ENCODE assay signal across 9 cellular contexts in genomic region chr5:78527054-78527884, GRCh38.
DNase-seq lines count a peak whose midpoint lies in the region; ATAC-seq, FAIRE-seq and TF ChIP-seq lines count a peak whose summit lies in the region.
"Had no signal": no experiment of that assay in that cellular context is flagged by ENCODE, and none has a peak within 500 bp of the region (broad histone marks: within the 10 kb centered on the region; RNA-seq: fewer than 3 reads in every experiment).

No MANE protein-coding gene starts in this region.

- H3K4me1 ChIP-seq in keratinocyte (ENCODE audit: control insufficient read depth, extremely low read depth, insufficient read depth, low read length) = peaks cover 51% of the 10 kb centered on the region

- H3K9me3 Mint-ChIP-seq in stimulated activated naive B cell treated with anti-CD40 and anti-IgM and Interleukin-4, amounts not matched to agents 10 μg/mL and 1 μg/mL and 100 μg/mL, for 72 hours = no peaks in the 10 kb centered on the region

- H4K20me1 ChIP-seq in keratinocyte (ENCODE audit: control insufficient read depth, extremely low read depth, insufficient read depth, low read length) = no peaks in the 10 kb centered on the region

- dilution Hi-C loops in keratinocyte (cut with MboI; ENCODE audit: extremely low pct_ligation_motif_present, low sequenced_read_pairs) = no loop called here

- no peaks in the 10 kb centered on the region for H3K9me3 ChIP-seq in keratinocyte (ENCODE audit: control insufficient read depth, low read depth, low read length)

- ATAC-seq in GM18858 (IDR thresholded peaks at IDR 0.05; ENCODE audit: unreplicated experiment) = no peak
- no peak for ATAC-seq in stimulated activated naive B cell treated with anti-CD40 and anti-IgM and Interleukin-4, amounts not matched to agents 10 μg/mL and 1 μg/mL and 100 μg/mL, for 72 hours (replicated peaks)
- ATAC-seq: Panc1 had no signal

- H3K27ac Mint-ChIP-seq in stimulated activated naive B cell treated with anti-CD40 and anti-IgM and Interleukin-4, amounts not matched to agents 10 μg/mL and 1 μg/mL and 100 μg/mL, for 72 hours = no peak overlapping the region

- H3K27ac ChIP-seq in keratinocyte (ENCODE audit: control insufficient read depth, insufficient read depth, low read length) = peak overlapping the region; percentile 96

- peak overlapping the region; percentile 61 for H3K9ac ChIP-seq in keratinocyte (ENCODE audit: control insufficient read depth, extremely low read depth, insufficient read depth, low read length)

- no peaks in the 10 kb centered on the region for H3K79me2 ChIP-seq in keratinocyte (ENCODE audit: control insufficient read depth, insufficient read depth, low read length)

- no peaks in the 10 kb centered on the region for H3K27me3 ChIP-seq in keratinocyte (ENCODE audit: control insufficient read depth, extremely low read depth, insufficient read depth, low read length)

- DNase-seq in HPDE6-E6E7 (ENCODE audit: extremely low spot score) = peak; percentile 53
- peak; percentile 79 for DNase-seq in brain pericyte (ENCODE audit: low read depth, low spot score)
- no peak for DNase-seq in keratinocyte (ENCODE audit: low read depth, low spot score)
- DNase-seq in smooth muscle cell of the brain vasculature (ENCODE audit: low read depth, low spot score) = peak; percentile 85
- no peak for DNase-seq in effector CD8-positive, alpha-beta T cell (lab: John Stamatoyannopoulos, UW)
- DNase-seq in T-helper 9 cell = no peak
- DNase-seq in stimulated activated naive B cell treated with anti-CD40 and anti-IgM and Interleukin-4, amounts not matched to agents 10 μg/mL and 1 μg/mL and 100 μg/mL, for 72 hours = no peak

- peaks cover 0 to 2% of the 10 kb centered on the region in 2 experiments for H3K36me3 ChIP-seq in keratinocyte (ENCODE audit: control insufficient read depth in 2 of 2, extremely low read depth in 1 of 2, insufficient read depth in 2 of 2, low read length in 2 of 2)

- H3K4me3 ChIP-seq in keratinocyte (ENCODE audit: control insufficient read depth in 2 of 3, extremely low read depth in 1 of 3, insufficient read depth in 2 of 3, low read depth in 1 of 3, low read length in 3 of 3) = no peak overlapping the region

- peaks cover 6 to 7% of the 10 kb centered on the region in 2 donors for H3K4me1 Mint-ChIP-seq in stimulated activated naive B cell treated with anti-CD40 and anti-IgM and Interleukin-4, amounts not matched to agents 10 μg/mL and 1 μg/mL and 100 μg/mL, for 72 hours

- no peaks in the 10 kb centered on the region for H3K9me1 ChIP-seq in keratinocyte (ENCODE audit: control insufficient read depth, extremely low read depth, insufficient read depth, low read length)

- FAIRE-seq in keratinocyte (lab: Jason Lieb, UNC) = peak; percentile 85

- no peak overlapping the region for H2AFZ ChIP-seq in keratinocyte (ENCODE audit: control insufficient read depth, low read length)

- H3K4me3 Mint-ChIP-seq in stimulated activated naive B cell treated with anti-CD40 and anti-IgM and Interleukin-4, amounts not matched to agents 10 μg/mL and 1 μg/mL and 100 μg/mL, for 72 hours = no peak overlapping the region

- H3K36me3 Mint-ChIP-seq in stimulated activated naive B cell treated with anti-CD40 and anti-IgM and Interleukin-4, amounts not matched to agents 10 μg/mL and 1 μg/mL and 100 μg/mL, for 72 hours = peaks cover 1 to 11% of the 10 kb centered on the region in 2 donors

- H3K27me3 Mint-ChIP-seq in stimulated activated naive B cell treated with anti-CD40 and anti-IgM and Interleukin-4, amounts not matched to agents 10 μg/mL and 1 μg/mL and 100 μg/mL, for 72 hours = no peaks in the 10 kb centered on the region

- TF ChIP-seq CTCF in keratinocyte (optimal IDR thresholded peaks at IDR 0.05 in 1 of 3, IDR thresholded peaks at IDR 0.05 in 1 of 3, conservative IDR thresholded peaks at IDR 0.05 in 1 of 3; ENCODE audit: extremely low read depth in 1 of 3, insufficient read depth in 2 of 3, low read length in 3 of 3) = no peak

- peak overlapping the region; percentile 61 for H3K4me2 ChIP-seq in keratinocyte (ENCODE audit: control insufficient read depth, extremely low read depth, insufficient read depth, low read depth, low read length)

Comparison
In these comparisons a context has a peak if more than half of its experiments do, and no peak if none do; other contexts are left out.
1. DNase-seq: peak in HPDE6-E6E7 (single experiment), brain pericyte (single experiment) and smooth muscle cell of the brain vasculature (single experiment); none in keratinocyte (single experiment), effector CD8-positive, alpha-beta T cell (single experiment), T-helper 9 cell (single experiment) and stimulated activated naive B cell treated with anti-CD40 and anti-IgM and Interleukin-4, amounts not matched to agents 10 μg/mL and 1 μg/mL and 100 μg/mL, for 72 hours (single experiment).